8 cellular contexts compared by ENCODE assay signal in genomic region chr13:57631607-57632275, GRCh38. TPM values are rescaled to one million over a fixed set of nuclear protein-coding genes. Genes with fewer than 3 reads are reported as not detected.
DNase-seq lines count a peak whose midpoint lies in the region; ATAC-seq and TF ChIP-seq lines count a peak whose summit lies in the region.

TSS of gene PCDH17 (plus strand) at chr13:57631744. CDS start at chr13:57632547, 803 bp downstream.

- H3K9me3 Mint-ChIP-seq in activated CD8-positive, alpha-beta T cell treated with anti-CD3 and anti-CD28 coated beads, Interleukin-2, amount 10 ng/mL, durations not matched to agents 7 days and 5 days (ENCODE audit: insufficient read depth): peaks cover 11% of the 10 kb centered on the region
- peaks cover 0 to 16% (median 13%) of the 10 kb centered on the region in 7 donors for H3K9me3 Mint-ChIP-seq in naive B cell

- peak; percentile 13 for DNase-seq in stimulated activated CD4-positive, alpha-beta T cell treated with anti-CD3 and anti-CD28 coated beads, Interleukin-15, amount 100 ng/mL, for 24 hours
- no peak for DNase-seq in stimulated activated CD4-positive, alpha-beta T cell treated with anti-CD3 and anti-CD28 coated beads, Interleukin-4, amount 100 ng/mL, for 1 hour
- DNase-seq in activated CD8-positive, alpha-beta T cell treated with anti-CD3 and anti-CD28 coated beads, Interleukin-2, amount 10 ng/mL, durations not matched to agents 7 days and 5 days: no peak
- peak; percentile 42 for DNase-seq in fibroblast of pulmonary artery (ENCODE audit: low read depth)
- no peak for DNase-seq in naive B cell
- DNase-seq in kidney glomerular epithelial cell (lab: John Stamatoyannopoulos, UW): no peak
- DNase-seq in NCI-H2107 treated with DMSO at 0.1 percent for 48 hours (lab: John Stamatoyannopoulos, UW; ENCODE audit: unreplicated experiment): no peak

- peak within 1 kb of the TSS; percentile 58 for H3K27ac Mint-ChIP-seq in activated CD8-positive, alpha-beta T cell treated with anti-CD3 and anti-CD28 coated beads, Interleukin-2, amount 10 ng/mL, durations not matched to agents 7 days and 5 days
- peak within 1 kb of the TSS in 2 of 6 donors; percentile 49 to 82 for H3K27ac Mint-ChIP-seq in naive B cell

- TF ChIP-seq CTCF in fibroblast of pulmonary artery (IDR thresholded peaks at IDR 0.05; ENCODE audit: low read length, missing control alignments): no peak

- peak within 1 kb of the TSS; percentile 55 for H3K4me3 ChIP-seq in fibroblast of pulmonary artery (replicated peaks; ENCODE audit: low read depth, low read length)

- POLR2A ChIA-PET in activated CD8-positive, alpha-beta T cell treated with anti-CD3 and anti-CD28 coated beads, Interleukin-2, amount 10 ng/mL, durations not matched to agents 7 days and 5 days (lab: Charles Lee): no interaction called here

- peaks cover 28% of the 10 kb centered on the region for H3K4me1 Mint-ChIP-seq in activated CD8-positive, alpha-beta T cell treated with anti-CD3 and anti-CD28 coated beads, Interleukin-2, amount 10 ng/mL, durations not matched to agents 7 days and 5 days (ENCODE audit: low read depth)
- H3K4me1 Mint-ChIP-seq in naive B cell: peaks cover 32 to 52% (median 43%) of the 10 kb centered on the region in 3 donors

- H3K36me3 Mint-ChIP-seq in activated CD8-positive, alpha-beta T cell treated with anti-CD3 and anti-CD28 coated beads, Interleukin-2, amount 10 ng/mL, durations not matched to agents 7 days and 5 days (ENCODE audit: low read depth): peaks cover 18% of the 10 kb centered on the region
- H3K36me3 Mint-ChIP-seq in naive B cell: no peaks in the 10 kb centered on the region

- CTCF ChIA-PET in activated CD8-positive, alpha-beta T cell treated with anti-CD3 and anti-CD28 coated beads, Interleukin-2, amount 10 ng/mL, durations not matched to agents 7 days and 5 days (lab: Charles Lee): no interaction called here

- H3K4me3 Mint-ChIP-seq in activated CD8-positive, alpha-beta T cell treated with anti-CD3 and anti-CD28 coated beads, Interleukin-2, amount 10 ng/mL, durations not matched to agents 7 days and 5 days: peak within 1 kb of the TSS; percentile 59
- H3K4me3 Mint-ChIP-seq in naive B cell: peak within 1 kb of the TSS; percentile 76 to 93 (median 90)

- no peak for ATAC-seq in activated CD8-positive, alpha-beta T cell treated with anti-CD3 and anti-CD28 coated beads, Interleukin-2, amount 10 ng/mL, durations not matched to agents 7 days and 5 days
- ATAC-seq in naive B cell (ENCODE audit: low read depth in 2 of 2) (no peak), GM19324 (IDR thresholded peaks at IDR 0.05; ENCODE audit: low FRiP score, unreplicated experiment) (no peak)

- peaks cover 52% of the 10 kb centered on the region for H3K27me3 Mint-ChIP-seq in activated CD8-positive, alpha-beta T cell treated with anti-CD3 and anti-CD28 coated beads, Interleukin-2, amount 10 ng/mL, durations not matched to agents 7 days and 5 days (ENCODE audit: low read depth)
- peaks cover 55 to 70% (median 70%) of the 10 kb centered on the region in 3 donors for H3K27me3 Mint-ChIP-seq in naive B cell

RNA-seq across cellular contexts. Expression of gene PCDH17, which starts in this region (rescaled TPM):
- total RNA-seq in activated CD8-positive, alpha-beta T cell treated with anti-CD3 and anti-CD28 coated beads, Interleukin-2, amount 10 ng/mL, durations not matched to agents 7 days and 5 days: not detected
- not detected for polyA plus RNA-seq in naive B cell (ENCODE audit: low read depth in 6 of 6)

Comparison
In these comparisons a context has a peak if more than half of its experiments do, and no peak if none do; other contexts are left out.
1. DNase-seq: peak in stimulated activated CD4-positive, alpha-beta T cell treated with anti-CD3 and anti-CD28 coated beads, Interleukin-15, amount 100 ng/mL, for 24 hours (single experiment) and fibroblast of pulmonary artery (single experiment); none in stimulated activated CD4-positive, alpha-beta T cell treated with anti-CD3 and anti-CD28 coated beads, Interleukin-4, amount 100 ng/mL, for 1 hour (single experiment), activated CD8-positive, alpha-beta T cell treated with anti-CD3 and anti-CD28 coated beads, Interleukin-2, amount 10 ng/mL, durations not matched to agents 7 days and 5 days (single experiment), naive B cell (single experiment), kidney glomerular epithelial cell (single experiment) and NCI-H2107 treated with DMSO at 0.1 percent for 48 hours (single experiment).